In genomic region chr5:151696470-151697061, GRCh38 we compare ENCODE assay signal across 1 cellular context.
TF ChIP-seq lines count a peak whose summit lies in the region.

No MANE protein-coding gene starts in this region.

TF ChIP-seq in H1, 55 proteins besides CTCF, POLR2A, EP300 and RAD21:
- TF ChIP-seq BRCA1 (IDR thresholded peaks at IDR 0.05; ENCODE audit: low read depth, low read length) (no peak), KDM1A (IDR thresholded peaks at IDR 0.05; ENCODE audit: borderline replicate concordance, low read length) (peak; percentile 28; the same call in 1 of the 2 replicates), ASH2L (IDR thresholded peaks at IDR 0.05; ENCODE audit: low read length) (peak; percentile 72), YY1 (IDR thresholded peaks at IDR 0.05; ENCODE audit: low read depth, low read length) (0 out of 2 replicates have a peak, but pooled peaks have one; percentile 15), MAX (IDR thresholded peaks at IDR 0.05) (0 out of 2 replicates have a peak, but pooled peaks have one; percentile 4), RBBP5 (IDR thresholded peaks at IDR 0.05; ENCODE audit: borderline replicate concordance, low read depth, low read length) (0 out of 2 replicates have a peak, but pooled peaks have one; percentile 28), TEAD4 (IDR thresholded peaks at IDR 0.05; ENCODE audit: low read depth, low read length) (no peak), KDM5A (IDR thresholded peaks at IDR 0.05; ENCODE audit: low read length) (no peak), TAF1 (IDR thresholded peaks at IDR 0.05; ENCODE audit: low read depth, low read length) (0 out of 2 replicates have a peak, but pooled peaks have one; percentile 18), RFX5 (IDR thresholded peaks at IDR 0.05; ENCODE audit: borderline replicate concordance, low read depth, low read length) (no peak)
TF ChIP-seq in H1: peak in this region for 6.
